8 cellular contexts compared by ENCODE assay signal in the genomic region with DNA sequence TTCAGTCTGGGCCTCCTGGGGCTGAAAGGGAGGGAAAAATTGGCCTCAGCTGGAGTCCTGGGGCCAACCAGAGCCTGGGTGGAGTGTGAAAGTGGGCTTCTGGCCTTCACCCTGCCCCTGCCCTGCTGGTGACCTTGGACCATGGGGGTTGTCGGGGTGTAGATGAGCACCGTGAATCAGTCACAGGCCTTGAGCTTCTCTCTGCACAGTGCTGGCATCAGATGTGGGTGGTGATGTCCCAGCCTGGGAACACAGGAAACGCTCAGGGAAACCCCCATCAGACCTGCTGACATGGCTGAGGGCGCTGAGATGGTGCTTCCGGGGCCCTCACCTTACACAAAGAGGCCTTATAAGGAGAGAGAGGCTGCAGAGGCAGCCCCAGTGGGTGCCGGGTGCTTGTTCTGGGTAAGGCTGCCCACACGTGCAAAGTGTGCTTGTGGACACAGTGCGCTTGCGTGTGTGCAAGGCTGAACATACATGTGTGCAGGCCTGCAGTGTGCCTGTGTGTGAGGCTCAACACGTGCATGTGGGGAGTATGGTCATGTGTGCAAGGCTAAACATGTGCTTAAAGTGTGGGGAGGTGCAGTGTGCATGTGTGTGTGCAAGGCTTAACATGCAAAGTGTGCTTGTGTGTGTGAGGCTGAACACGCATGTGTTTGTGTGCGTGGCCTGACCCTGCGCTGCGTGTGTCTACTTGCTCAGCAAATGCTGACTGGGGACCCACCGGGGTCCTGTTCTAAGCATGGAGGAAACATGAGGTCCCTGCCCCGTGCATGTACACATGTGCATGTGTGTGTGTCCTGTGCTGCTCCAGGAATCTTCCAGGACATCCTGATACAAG. TPM values are rescaled to one million over a fixed set of nuclear protein-coding genes. Genes with fewer than 3 reads are reported as not detected.
DNase-seq lines count a peak whose midpoint lies in the region; ATAC-seq and TF ChIP-seq lines count a peak whose summit lies in the region.

No MANE protein-coding gene starts in this region.

- peaks cover 4% of the 10 kb centered on the region for H3K36me3 Mint-ChIP-seq in nephron (ENCODE audit: low read depth)

- H3K27me3 ChIP-seq in thoracic aorta (replicated peaks; ENCODE audit: insufficient read depth), result no peaks in the 10 kb centered on the region

- TF ChIP-seq CTCF in nephron (IDR thresholded peaks at IDR 0.05; ENCODE audit: unreplicated experiment in 3 of 3), result no peak
- TF ChIP-seq CTCF in thoracic aorta (IDR thresholded peaks at IDR 0.05), result no peak

- H3K27ac Mint-ChIP-seq in nephron, result peak overlapping the region in 2 of 3 experiments; percentile 28 to 42

- H3K4me1 Mint-ChIP-seq in nephron, result peaks cover 13% of the 10 kb centered on the region

- H3K27me3 Mint-ChIP-seq in nephron (ENCODE audit: low read depth), result peaks cover 3% of the 10 kb centered on the region

- ATAC-seq in GM18508 (IDR thresholded peaks at IDR 0.05; ENCODE audit: insufficient read depth, unreplicated experiment), result peak; percentile 65
- ATAC-seq in HG02885 (IDR thresholded peaks at IDR 0.05; ENCODE audit: poor library complexity, unreplicated experiment), result peak; percentile 81
- no peak for ATAC-seq in thoracic aorta (ENCODE audit: insufficient number of reproducible peaks, low FRiP score, low read depth)

- H3K36me3 ChIP-seq in thoracic aorta, result peaks cover 5% of the 10 kb centered on the region

- peaks cover 26 to 45% of the 10 kb centered on the region in 2 donors for H3K4me1 ChIP-seq in thoracic aorta (ENCODE audit: control insufficient read depth in 1 of 2, low read depth in 2 of 2)

- H3K9me3 ChIP-seq in thoracic aorta, result no peaks in the 10 kb centered on the region

- peak; percentile 94 for DNase-seq in T-helper 22 cell (ENCODE audit: low read depth)
- DNase-seq in caudate nucleus (lab: John Stamatoyannopoulos, UW), result peak in 29 of 61 donors; percentile 9 to 67 (median 29)
- no peak for DNase-seq in thoracic aorta (ENCODE audit: low spot score)
- DNase-seq in SIG-M5 (lab: John Stamatoyannopoulos, UW), result no peak
- DNase-seq in NCI-H1092 treated with DMSO at 0.1 percent for 48 hours (lab: John Stamatoyannopoulos, UW), result no peak

- peak overlapping the region; percentile 64 for H3K4me3 ChIP-seq in thoracic aorta

- H3K4me3 Mint-ChIP-seq in nephron, result no peak overlapping the region

- peak overlapping the region; percentile 32 for H3K27ac ChIP-seq in caudate nucleus (ENCODE audit: low read depth, low read length)
- peak overlapping the region; percentile 85 to 96 for H3K27ac ChIP-seq in thoracic aorta

- H3K9me3 Mint-ChIP-seq in nephron, result no peaks in the 10 kb centered on the region

RNA-seq across cellular contexts. Expression of a gene that starts 6.5 kb away (rescaled TPM):
- total RNA-seq in thoracic aorta, result 100 to 1,000 TPM; 266 to 350 TPM

RNA-seq across cellular contexts. Expression of a gene that starts 27.4 kb away (rescaled TPM):
- 10 to 100 TPM; 65.0 to 87.5 TPM for total RNA-seq in thoracic aorta

RNA-seq across cellular contexts. Expression of a gene that starts 27.7 kb away (rescaled TPM):
- total RNA-seq in thoracic aorta, result 10 to 100 TPM; 52.3 to 78.1 TPM

RNA-seq across cellular contexts. Expression of a gene that starts 55.3 kb away (rescaled TPM):
- 10 to 100 TPM; 76.3 to 99.5 TPM for total RNA-seq in thoracic aorta

RNA-seq across cellular contexts. Expression of a gene that starts 57.6 kb away (rescaled TPM):
- total RNA-seq in thoracic aorta, result 10 to 100 TPM in 1 of 2 donors, 1 to 10 TPM in 1; 5.1 to 23.7 TPM
